Comparison of ENCODE assay signal across 23 cellular contexts in the genomic region with DNA sequence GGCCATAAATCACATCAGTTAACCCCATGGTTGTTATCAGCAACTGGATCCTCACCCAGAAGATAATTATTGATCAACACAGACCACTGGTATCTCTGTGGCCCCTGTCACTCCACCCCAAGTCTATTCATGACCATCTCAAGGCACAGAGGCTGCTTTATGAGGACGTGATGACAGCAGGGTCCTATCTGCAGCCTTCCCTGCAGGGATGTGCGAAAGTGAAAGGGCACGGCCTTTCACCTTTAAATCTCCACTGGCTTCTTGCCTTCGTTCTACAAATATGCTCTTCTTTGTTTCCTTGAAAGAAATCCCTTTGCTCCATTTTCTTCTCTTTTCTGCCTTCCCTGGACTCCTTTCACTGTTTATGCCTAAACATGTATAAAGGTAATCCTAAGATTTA.
DNase-seq lines count a peak whose midpoint lies in the region; ATAC-seq, FAIRE-seq and TF ChIP-seq lines count a peak whose summit lies in the region.
"Had no signal": no experiment of that assay in that cellular context is flagged by ENCODE, and none has a peak within 500 bp of the region (broad histone marks: within the 10 kb centered on the region; RNA-seq: fewer than 3 reads in every experiment).

No MANE protein-coding gene starts in this region.

- in situ Hi-C loops in GM12878 (cut with MboI): no loop called here

- H3K36me3 ChIP-seq in GM12878 (ENCODE audit: control insufficient read depth in 2 of 2, insufficient read depth in 2 of 2, low read length in 1 of 2) (no peaks in the 10 kb centered on the region), neuronal stem cell (replicated peaks in 1 of 2; ENCODE audit: control insufficient read depth in 2 of 2, insufficient read depth in 2 of 2, low read length in 2 of 2) (no peaks in the 10 kb centered on the region), tibial nerve (no peaks in the 10 kb centered on the region)
- H3K36me3 ChIP-seq: BLaER1 had no signal

- ATAC-seq in GM18511 (IDR thresholded peaks at IDR 0.05; ENCODE audit: unreplicated experiment) (peak; percentile 43), GM12878 (no peak), GM18520 (IDR thresholded peaks at IDR 0.05; ENCODE audit: unreplicated experiment) (no peak)
- ATAC-seq in activated naive CD4-positive, alpha-beta T cell treated with anti-CD3 and anti-CD28 coated beads, Interleukin-2, amount 50 U/mL, for 72 hours: no peak
- ATAC-seq: CD8-positive, alpha-beta T cell; HCT116 had no signal

- no peak overlapping the region for H3K4me3 Mint-ChIP-seq in nephron
- H3K4me3 Mint-ChIP-seq: CD14-positive monocyte; CD8-positive, alpha-beta T cell; HFFc6; IgD-negative memory B cell had no signal

- no peak overlapping the region for H2BK15ac ChIP-seq in neuronal stem cell (ENCODE audit: low read length)

- H3K9ac ChIP-seq in GM12878 (ENCODE audit: control insufficient read depth, insufficient read depth, low read length) (no peak overlapping the region), neuronal stem cell (ENCODE audit: low read depth, low read length, poor library complexity) (no peak overlapping the region)
- H3K9ac ChIP-seq: BLaER1 had no signal

- TF ChIP-seq EP300 in GM12878 (IDR thresholded peaks at IDR 0.05; ENCODE audit: borderline replicate concordance in 1 of 2, control insufficient read depth in 1 of 2, low read depth in 2 of 2, low read length in 2 of 2): no peak
- TF ChIP-seq EP300 in tibial nerve (IDR thresholded peaks at IDR 0.05): no peak

- H3K9me3 Mint-ChIP-seq in nephron: peaks cover 2% of the 10 kb centered on the region
- H3K9me3 Mint-ChIP-seq in activated naive CD4-positive, alpha-beta T cell treated with anti-CD3 and anti-CD28 coated beads, Interleukin-2, amount 50 U/mL, for 72 hours: peaks cover 0 to 7% of the 10 kb centered on the region in 2 donors
- H3K9me3 Mint-ChIP-seq: CD8-positive, alpha-beta T cell; HFFc6 had no signal

- H3K9me3 ChIP-seq in GM12878 (replicated peaks; ENCODE audit: control insufficient read depth, insufficient read depth, low read length) (no peaks in the 10 kb centered on the region), neuronal stem cell (replicated peaks in 1 of 2; ENCODE audit: control insufficient read depth in 2 of 2, insufficient read depth in 1 of 2, low read depth in 1 of 2, low read length in 2 of 2) (no peaks in the 10 kb centered on the region), tibial nerve (no peaks in the 10 kb centered on the region)
- H3K9me3 ChIP-seq: BLaER1 had no signal

- H3K18ac ChIP-seq in neuronal stem cell (ENCODE audit: low read length): no peak overlapping the region

- H3K23ac ChIP-seq in neuronal stem cell (ENCODE audit: low read depth, low read length, poor library complexity): no peak overlapping the region

- FAIRE-seq in GM12878 (lab: Jason Lieb, UNC): no peak
- FAIRE-seq: GM12892, GM18507, HTR-8/SVneo had no signal

- no TSS peak for BruUV-seq in GM12878 (replicated peaks; lab: Mats Ljungman, UMichigan)

- no peaks in the 10 kb centered on the region for H3K4me1 ChIP-seq in GM12878 (ENCODE audit: control insufficient read depth, insufficient read depth, low read length)
- peaks cover 0 to 4% of the 10 kb centered on the region in 2 donors for H3K4me1 ChIP-seq in neuronal stem cell (ENCODE audit: control insufficient read depth in 2 of 2, insufficient read depth in 1 of 2, low read depth in 1 of 2, low read length in 2 of 2)
- no peaks in the 10 kb centered on the region for H3K4me1 ChIP-seq in tibial nerve

- 9% methylated on average over 4 of the region's 4 CpGs for WGBS in GM12878 (ENCODE audit: insufficient coverage, insufficient replicate concordance, low lambda C conversion rate, missing lambda C conversion rate)
- no CpG with 5 or more reads among the region's 4 CpGs for WGBS in neuronal stem cell (ENCODE audit: extremely low coverage in 2 of 2, insufficient read length in 2 of 2, insufficient replicate concordance in 1 of 2), 2 donors
- WGBS in tibial nerve, 2 donors: 69 to 71% methylated on average over 4 of the region's 4 CpGs

- POLR2A ChIA-PET in GM12878 (lab: Charles Lee): no interaction called here

- no peaks in the 10 kb centered on the region for H3K36me3 Mint-ChIP-seq in nephron (ENCODE audit: low read depth)
- no peaks in the 10 kb centered on the region for H3K36me3 Mint-ChIP-seq in activated naive CD4-positive, alpha-beta T cell treated with anti-CD3 and anti-CD28 coated beads, Interleukin-2, amount 50 U/mL, for 72 hours
- H3K36me3 Mint-ChIP-seq: CD14-positive monocyte; CD8-positive, alpha-beta T cell had no signal

- SMC1A ChIA-PET in GM12878 (lab: Charles Lee; ENCODE audit: uncharacterized antibody, unreplicated experiment): no interaction called here

- intact Hi-C loops in GM12878 (cut with micrococcal nuclease; ENCODE audit: unreplicated experiment): no loop called here

- TF ChIP-seq POLR2A in GM12878 (IDR thresholded peaks at IDR 0.05; ENCODE audit: low read depth, low read length) (no peak), tibial nerve (IDR thresholded peaks at IDR 0.05) (no peak)

- no peak for TF ChIP-seq CTCF in GM12878 (IDR thresholded peaks at IDR 0.05 in 2 of 3, conservative IDR thresholded peaks at IDR 0.05 in 1 of 3; ENCODE audit: control insufficient read depth in 2 of 3, extremely low read depth in 1 of 3, insufficient read depth in 1 of 3, low read depth in 3 of 3, low read length in 3 of 3)
- no peak for TF ChIP-seq CTCF in nephron (IDR thresholded peaks at IDR 0.05; ENCODE audit: unreplicated experiment in 3 of 3)
- no peak for TF ChIP-seq CTCF in tibial nerve (IDR thresholded peaks at IDR 0.05)

- H2AK5ac ChIP-seq in neuronal stem cell (ENCODE audit: low read depth, low read length): no peak overlapping the region

- peaks cover 37% of the 10 kb centered on the region for H3K4me1 Mint-ChIP-seq in nephron
- H3K4me1 Mint-ChIP-seq: CD14-positive monocyte, IgD-negative memory B cell had no signal

- H3K27me3 Mint-ChIP-seq in nephron (ENCODE audit: low read depth): no peaks in the 10 kb centered on the region
- H3K27me3 Mint-ChIP-seq: IgD-negative memory B cell had no signal

- TF ChIP-seq RAD21 in GM12878 (IDR thresholded peaks at IDR 0.05; ENCODE audit: insufficient read depth, low read depth, low read length): no peak

- H3K4me3 ChIP-seq in GM12878: no peak overlapping the region
- no peak overlapping the region for H3K4me3 ChIP-seq in neuronal stem cell (ENCODE audit: low read length in 2 of 2)
- no peak overlapping the region for H3K4me3 ChIP-seq in tibial nerve
- H3K4me3 ChIP-seq: BLaER1 had no signal

- DNase-seq in GM12878 (ENCODE audit: low read depth, low spot score) (no peak), neuronal stem cell (ENCODE audit: low spot score) (peak; percentile 26), tibial nerve (ENCODE audit: low spot score in 2 of 2) (no peak), dermis blood vessel endothelial cell (no peak)
- no peak for DNase-seq in activated naive CD4-positive, alpha-beta T cell treated with anti-CD3 and anti-CD28 coated beads, Interleukin-2, amount 50 U/mL, for 72 hours (ENCODE audit: low spot score in 2 of 2)
- DNase-seq: 8988T; Calu3; CD8-positive, alpha-beta T cell; DMS79 treated with DMSO at 0.1 percent for 48 hours; GF-D8; GOT3; H7; HFFc6 had no signal

- no peak overlapping the region for H4K91ac ChIP-seq in neuronal stem cell (ENCODE audit: low read depth, low read length, poor library complexity)

- no peak overlapping the region for H3K14ac ChIP-seq in neuronal stem cell (ENCODE audit: low read length)

- no peak overlapping the region for H2BK120ac ChIP-seq in neuronal stem cell (ENCODE audit: low read depth, low read length)

- H2BK5ac ChIP-seq in neuronal stem cell (ENCODE audit: low read length): no peak overlapping the region

- H3K27ac Mint-ChIP-seq in nephron: peak overlapping the region; percentile 69 to 96 (median 87)
- no peak overlapping the region for H3K27ac Mint-ChIP-seq in activated naive CD4-positive, alpha-beta T cell treated with anti-CD3 and anti-CD28 coated beads, Interleukin-2, amount 50 U/mL, for 72 hours
- H3K27ac Mint-ChIP-seq: CD14-positive monocyte; CD8-positive, alpha-beta T cell; HFFc6; IgD-negative memory B cell had no signal

- H3K79me1 ChIP-seq in neuronal stem cell (ENCODE audit: low read depth, low read length): no peaks in the 10 kb centered on the region

- H3K79me2 ChIP-seq in GM12878 (ENCODE audit: control insufficient read depth, insufficient read depth, low read length): no peaks in the 10 kb centered on the region

- no peak overlapping the region for H2BK12ac ChIP-seq in neuronal stem cell (ENCODE audit: low read length)

- no peak overlapping the region for H3K4ac ChIP-seq in neuronal stem cell (ENCODE audit: low read length)

- H2AFZ ChIP-seq in GM12878 (ENCODE audit: control insufficient read depth, low read depth, low read length) (no peak overlapping the region), neuronal stem cell (ENCODE audit: low read length) (no peak overlapping the region)

- RAD21 ChIA-PET in GM12878 (lab: Charles Lee; ENCODE audit: unreplicated experiment): no interaction called here

- no peaks in the 10 kb centered on the region for H4K20me1 ChIP-seq in GM12878 (ENCODE audit: control insufficient read depth, insufficient read depth)
- H4K20me1 ChIP-seq: BLaER1 had no signal

- H3K27ac ChIP-seq in GM12878 (ENCODE audit: control insufficient read depth, insufficient read depth) (no peak overlapping the region), neuronal stem cell (replicated peaks; ENCODE audit: low read length) (peak overlapping the region; percentile 16), tibial nerve (no peak overlapping the region)
- H3K27ac ChIP-seq: BLaER1 had no signal

- H4K8ac ChIP-seq in neuronal stem cell (ENCODE audit: low read depth, low read length): no peak overlapping the region

- no peaks in the 10 kb centered on the region for H3K27me3 ChIP-seq in GM12878 (replicated peaks in 1 of 2; ENCODE audit: control insufficient read depth in 2 of 2, insufficient read depth in 2 of 2, low read length in 1 of 2)
- H3K27me3 ChIP-seq in neuronal stem cell (ENCODE audit: control insufficient read depth in 3 of 3, insufficient read depth in 3 of 3, low read depth in 1 of 3, low read length in 3 of 3): no peaks in the 10 kb centered on the region
- H3K27me3 ChIP-seq in tibial nerve: no peaks in the 10 kb centered on the region
- H3K27me3 ChIP-seq: BLaER1 had no signal

- CTCF ChIA-PET in GM12878 (lab: Yijun Ruan, JAX): no interaction called here

- H3K4me2 ChIP-seq in GM12878 (ENCODE audit: control insufficient read depth, insufficient read depth) (no peak overlapping the region), neuronal stem cell (ENCODE audit: insufficient read depth, low read length, poor library complexity, severe bottlenecking) (no peak overlapping the region)
- H3K4me2 ChIP-seq: BLaER1 had no signal

TF ChIP-seq in GM12878, 131 proteins besides CTCF, POLR2A, EP300 and RAD21:
- TF ChIP-seq SRF (IDR thresholded peaks at IDR 0.05; ENCODE audit: low read depth in 2 of 2, low read length in 2 of 2): no peak
- no peak for TF ChIP-seq SMARCA5 (IDR thresholded peaks at IDR 0.05)
- TF ChIP-seq EED (IDR thresholded peaks at IDR 0.05; ENCODE audit: low read depth): no peak
- no peak for TF ChIP-seq YY1 (IDR thresholded peaks at IDR 0.05; ENCODE audit: low read depth, low read length)
- no peak for TF ChIP-seq SUPT20H (IDR thresholded peaks at IDR 0.05; ENCODE audit: borderline replicate concordance, control insufficient read depth, low read depth, low read length)
- 0 out of 2 replicates have a peak, but pooled peaks have one; percentile 44 for TF ChIP-seq NR2F1 (conservative IDR thresholded peaks at IDR 0.05)
- no peak for TF ChIP-seq NR2C1 (IDR thresholded peaks at IDR 0.05)

Comparison
In these comparisons a context has a peak if more than half of its experiments do, and no peak if none do; other contexts are left out.
1. H3K27ac Mint-ChIP-seq: peak in nephron (3 of 3); none in activated naive CD4-positive, alpha-beta T cell treated with anti-CD3 and anti-CD28 coated beads, Interleukin-2, amount 50 U/mL, for 72 hours (0 of 2).